13 cellular contexts compared by ENCODE assay signal in the genomic region with DNA sequence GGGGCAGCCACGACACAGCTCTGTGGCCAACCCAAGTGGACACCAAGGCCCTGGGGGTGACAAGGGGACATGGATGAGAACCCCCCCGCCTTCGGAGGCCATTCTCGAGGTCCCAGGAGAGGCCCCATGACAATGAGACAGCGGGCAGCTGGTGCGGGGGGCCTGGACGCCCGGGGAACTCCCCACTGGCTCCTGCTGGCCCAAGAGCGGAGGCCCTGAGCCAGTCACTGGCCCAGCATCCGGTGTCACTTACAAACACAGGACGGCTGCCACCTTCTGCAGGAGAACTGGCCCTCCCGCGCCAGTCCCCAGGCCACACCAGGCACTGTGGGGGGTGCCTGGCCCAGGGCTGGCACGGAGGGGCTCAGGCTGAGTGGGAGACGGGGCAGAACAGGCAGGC. TPM values are rescaled to one million over a fixed set of nuclear protein-coding genes. Genes with fewer than 3 reads are reported as not detected.
DNase-seq lines count a peak whose midpoint lies in the region; ATAC-seq and TF ChIP-seq lines count a peak whose summit lies in the region.
"Had no signal": no experiment of that assay in that cellular context is flagged by ENCODE, and none has a peak within 500 bp of the region (broad histone marks: within the 10 kb centered on the region; RNA-seq: fewer than 3 reads in every experiment).

No MANE protein-coding gene starts in this region.

- H3K4me3 ChIP-seq in RWPE2 (ENCODE audit: severe bottlenecking): no peak overlapping the region
- H3K4me3 ChIP-seq in endodermal cell (ENCODE audit: low read length): no peak overlapping the region
- no peak overlapping the region for H3K4me3 ChIP-seq in thymus (ENCODE audit: low read length)

- H3K27ac ChIP-seq in RWPE2 (ENCODE audit: poor library complexity, severe bottlenecking) (peak overlapping the region; percentile 97), endodermal cell (ENCODE audit: low read depth, low read length) (no peak overlapping the region), thymus (ENCODE audit: low read depth) (peak overlapping the region; percentile 66)

- H3K9me3 Mint-ChIP-seq in endodermal cell (peaks cover 4% of the 10 kb centered on the region), nephron progenitor cell (no peaks in the 10 kb centered on the region)
- H3K9me3 Mint-ChIP-seq in activated CD4-positive, alpha-beta T cell treated with anti-CD3 and anti-CD28 coated beads, Interleukin-2, amount 10 ng/mL, durations not matched to agents 7 days and 5 days: no peaks in the 10 kb centered on the region
- no peaks in the 10 kb centered on the region for H3K9me3 Mint-ChIP-seq in activated T-helper 17 cell treated with anti-CD3 and anti-CD28 coated beads, Interleukin-2, amount 50 U/mL, for 72 hours
- H3K9me3 Mint-ChIP-seq: CD8-positive, alpha-beta memory T cell; stimulated activated naive B cell treated with anti-CD40 and anti-IgM and Interleukin-4, amounts not matched to agents 10 μg/mL and 1 μg/mL and 100 μg/mL, for 72 hours had no signal

- H3K9me3 ChIP-seq in RWPE2 (ENCODE audit: severe bottlenecking): no peaks in the 10 kb centered on the region
- no peaks in the 10 kb centered on the region for H3K9me3 ChIP-seq in endodermal cell (ENCODE audit: control insufficient read depth, low read length)
- no peaks in the 10 kb centered on the region for H3K9me3 ChIP-seq in thymus (ENCODE audit: control insufficient read depth)

- H3K36me3 ChIP-seq in RWPE2 (ENCODE audit: low read depth) (peaks cover 24% of the 10 kb centered on the region; the same call in 1 of the 2 replicates), endodermal cell (ENCODE audit: control insufficient read depth, insufficient read depth, low read length) (peaks cover 5% of the 10 kb centered on the region), thymus (ENCODE audit: control insufficient read depth, insufficient read depth) (peaks cover 30% of the 10 kb centered on the region)

- no peak for ATAC-seq in RWPE2 (ENCODE audit: low read depth)
- ATAC-seq in activated T-helper 17 cell treated with anti-CD3 and anti-CD28 coated beads, Interleukin-2, amount 50 U/mL, for 72 hours (replicated peaks): no peak
- ATAC-seq: activated CD8-positive, alpha-beta memory T cell treated with anti-CD3 and anti-CD28 coated beads, Interleukin-2, amount 10 ng/mL, durations not matched to agents 7 days and 5 days; stimulated activated naive B cell treated with anti-CD40 and anti-IgM and Interleukin-4, amounts not matched to agents 10 μg/mL and 1 μg/mL and 100 μg/mL, for 72 hours had no signal

- peaks cover 18% of the 10 kb centered on the region for H3K36me3 Mint-ChIP-seq in endodermal cell (ENCODE audit: low read depth)
- H3K36me3 Mint-ChIP-seq in nephron progenitor cell (ENCODE audit: low read depth): peaks cover 18% of the 10 kb centered on the region
- H3K36me3 Mint-ChIP-seq in activated CD4-positive, alpha-beta T cell treated with anti-CD3 and anti-CD28 coated beads, Interleukin-2, amount 10 ng/mL, durations not matched to agents 7 days and 5 days (ENCODE audit: low read depth): peaks cover 5% of the 10 kb centered on the region
- no peaks in the 10 kb centered on the region for H3K36me3 Mint-ChIP-seq in activated T-helper 17 cell treated with anti-CD3 and anti-CD28 coated beads, Interleukin-2, amount 50 U/mL, for 72 hours (ENCODE audit: low read depth)

- DNase-seq in RWPE2 (ENCODE audit: low spot score) (no peak), endodermal cell (no peak), nephron progenitor cell (no peak), GDM1 (lab: John Stamatoyannopoulos, UW) (no peak), Ammon's horn (ENCODE audit: low spot score) (no peak)
- DNase-seq in activated CD4-positive, alpha-beta T cell treated with anti-CD3 and anti-CD28 coated beads, Interleukin-2, amount 10 ng/mL, durations not matched to agents 7 days and 5 days: no peak
- DNase-seq: activated CD8-positive, alpha-beta memory T cell treated with anti-CD3 and anti-CD28 coated beads, Interleukin-2, amount 10 ng/mL, durations not matched to agents 7 days and 5 days; CD8-positive, alpha-beta memory T cell; NCI-H510A; stimulated activated CD4-positive, alpha-beta T cell treated with anti-CD3 and anti-CD28 coated beads, Interleukin-2, amount 100 ng/mL, for 48 hours; stimulated activated naive B cell treated with anti-CD40 and anti-IgM and Interleukin-4, amounts not matched to agents 10 μg/mL and 1 μg/mL and 100 μg/mL, for 72 hours had no signal

- H3K4me1 Mint-ChIP-seq in endodermal cell (peaks cover 26% of the 10 kb centered on the region), nephron progenitor cell (peaks cover 62% of the 10 kb centered on the region)
- H3K4me1 Mint-ChIP-seq in activated CD4-positive, alpha-beta T cell treated with anti-CD3 and anti-CD28 coated beads, Interleukin-2, amount 10 ng/mL, durations not matched to agents 7 days and 5 days: peaks cover 7% of the 10 kb centered on the region
- H3K4me1 Mint-ChIP-seq in activated T-helper 17 cell treated with anti-CD3 and anti-CD28 coated beads, Interleukin-2, amount 50 U/mL, for 72 hours: peaks cover under 1% of the 10 kb centered on the region
- H3K4me1 Mint-ChIP-seq: activated CD8-positive, alpha-beta memory T cell treated with anti-CD3 and anti-CD28 coated beads, Interleukin-2, amount 10 ng/mL, durations not matched to agents 7 days and 5 days had no signal

- H3K27me3 ChIP-seq in RWPE2 (ENCODE audit: insufficient read depth, poor library complexity, severe bottlenecking): no peaks in the 10 kb centered on the region
- no peaks in the 10 kb centered on the region for H3K27me3 ChIP-seq in endodermal cell (ENCODE audit: control insufficient read depth, insufficient read depth, low read length, poor library complexity, severe bottlenecking)
- H3K27me3 ChIP-seq in thymus (ENCODE audit: control insufficient read depth, insufficient read depth): no peaks in the 10 kb centered on the region

- CTCF ChIA-PET in activated CD4-positive, alpha-beta T cell treated with anti-CD3 and anti-CD28 coated beads, Interleukin-2, amount 10 ng/mL, durations not matched to agents 7 days and 5 days (lab: Charles Lee): interaction anchor here (0.6 kb wide), 1 partner anchor 25 kb away, joined by 4 read pairs; no protein-coding TSS in a partner anchor

- H3K27me3 Mint-ChIP-seq in endodermal cell (ENCODE audit: insufficient read depth) (no peaks in the 10 kb centered on the region), nephron progenitor cell (ENCODE audit: low read depth, poor library complexity) (peaks cover 9% of the 10 kb centered on the region)
- H3K27me3 Mint-ChIP-seq in activated CD4-positive, alpha-beta T cell treated with anti-CD3 and anti-CD28 coated beads, Interleukin-2, amount 10 ng/mL, durations not matched to agents 7 days and 5 days: no peaks in the 10 kb centered on the region
- H3K27me3 Mint-ChIP-seq in activated T-helper 17 cell treated with anti-CD3 and anti-CD28 coated beads, Interleukin-2, amount 50 U/mL, for 72 hours: no peaks in the 10 kb centered on the region
- H3K27me3 Mint-ChIP-seq: activated CD8-positive, alpha-beta memory T cell treated with anti-CD3 and anti-CD28 coated beads, Interleukin-2, amount 10 ng/mL, durations not matched to agents 7 days and 5 days; CD8-positive, alpha-beta memory T cell; stimulated activated naive B cell treated with anti-CD40 and anti-IgM and Interleukin-4, amounts not matched to agents 10 μg/mL and 1 μg/mL and 100 μg/mL, for 72 hours had no signal

- H3K27ac Mint-ChIP-seq in endodermal cell: peak overlapping the region; percentile 87
- H3K27ac Mint-ChIP-seq in nephron progenitor cell: peak overlapping the region; percentile 70
- no peak overlapping the region for H3K27ac Mint-ChIP-seq in activated CD4-positive, alpha-beta T cell treated with anti-CD3 and anti-CD28 coated beads, Interleukin-2, amount 10 ng/mL, durations not matched to agents 7 days and 5 days
- no peak overlapping the region for H3K27ac Mint-ChIP-seq in activated T-helper 17 cell treated with anti-CD3 and anti-CD28 coated beads, Interleukin-2, amount 50 U/mL, for 72 hours
- H3K27ac Mint-ChIP-seq: activated CD8-positive, alpha-beta memory T cell treated with anti-CD3 and anti-CD28 coated beads, Interleukin-2, amount 10 ng/mL, durations not matched to agents 7 days and 5 days; stimulated activated naive B cell treated with anti-CD40 and anti-IgM and Interleukin-4, amounts not matched to agents 10 μg/mL and 1 μg/mL and 100 μg/mL, for 72 hours had no signal

- POLR2A ChIA-PET in activated CD4-positive, alpha-beta T cell treated with anti-CD3 and anti-CD28 coated beads, Interleukin-2, amount 10 ng/mL, durations not matched to agents 7 days and 5 days (lab: Charles Lee): no interaction called here

- 92 to 93% methylated on average over 8 to 15 of the region's 15 CpGs for WGBS in endodermal cell (ENCODE audit: insufficient coverage in 1 of 2, insufficient read length in 1 of 2), 2 experiments
- 93% methylated on average over 15 of the region's 15 CpGs for WGBS in thymus

- TF ChIP-seq CTCF in RWPE2 (IDR thresholded peaks at IDR 0.05; ENCODE audit: poor library complexity, severe bottlenecking): no peak
- no peak for TF ChIP-seq CTCF in endodermal cell (conservative IDR thresholded peaks at IDR 0.05)
- no peak for TF ChIP-seq CTCF in nephron progenitor cell (IDR thresholded peaks at IDR 0.05)

- H3K9ac ChIP-seq in endodermal cell (ENCODE audit: extremely low read depth, low read length, poor library complexity, severe bottlenecking): no peak overlapping the region

- H3K4me3 Mint-ChIP-seq in endodermal cell: no peak overlapping the region
- no peak overlapping the region for H3K4me3 Mint-ChIP-seq in nephron progenitor cell
- no peak overlapping the region for H3K4me3 Mint-ChIP-seq in activated CD4-positive, alpha-beta T cell treated with anti-CD3 and anti-CD28 coated beads, Interleukin-2, amount 10 ng/mL, durations not matched to agents 7 days and 5 days
- H3K4me3 Mint-ChIP-seq in activated T-helper 17 cell treated with anti-CD3 and anti-CD28 coated beads, Interleukin-2, amount 50 U/mL, for 72 hours: no peak overlapping the region
- H3K4me3 Mint-ChIP-seq: activated CD8-positive, alpha-beta memory T cell treated with anti-CD3 and anti-CD28 coated beads, Interleukin-2, amount 10 ng/mL, durations not matched to agents 7 days and 5 days; CD8-positive, alpha-beta memory T cell; stimulated activated naive B cell treated with anti-CD40 and anti-IgM and Interleukin-4, amounts not matched to agents 10 μg/mL and 1 μg/mL and 100 μg/mL, for 72 hours had no signal

- peaks cover 47% of the 10 kb centered on the region for H3K4me1 ChIP-seq in RWPE2 (ENCODE audit: insufficient read depth, poor library complexity, severe bottlenecking)
- peaks cover 8% of the 10 kb centered on the region for H3K4me1 ChIP-seq in endodermal cell (ENCODE audit: control insufficient read depth, insufficient read depth, low read length)
- peaks cover 20% of the 10 kb centered on the region for H3K4me1 ChIP-seq in thymus (ENCODE audit: control insufficient read depth, insufficient read depth, low read length)

RNA-seq across cellular contexts. Expression of a gene that starts 51.4 kb away (rescaled TPM):
- 100 to 1,000 TPM; 185 to 207 TPM for total RNA-seq in endodermal cell
- polyA plus RNA-seq in endodermal cell (2013, experiment 1 of 2): 112 TPM
- 110 TPM for polyA plus RNA-seq in endodermal cell (2013, experiment 2 of 2)
- polyA plus RNA-seq in thymus: 48.2 TPM
- 100 to 1,000 TPM in 1 of 2 experiments, 10 to 100 TPM in 1; 96.4 to 102 TPM for total RNA-seq in activated CD4-positive, alpha-beta T cell treated with anti-CD3 and anti-CD28 coated beads, Interleukin-2, amount 10 ng/mL, durations not matched to agents 7 days and 5 days
- 10 to 100 TPM; 72.8 to 87.8 TPM for total RNA-seq in activated T-helper 17 cell treated with anti-CD3 and anti-CD28 coated beads, Interleukin-2, amount 50 U/mL, for 72 hours

Comparison
In these comparisons a context has a peak if more than half of its experiments do, and no peak if none do; other contexts are left out.
1. H3K27ac Mint-ChIP-seq: peak in endodermal cell (single experiment) and nephron progenitor cell (single experiment); none in activated CD4-positive, alpha-beta T cell treated with anti-CD3 and anti-CD28 coated beads, Interleukin-2, amount 10 ng/mL, durations not matched to agents 7 days and 5 days (single experiment) and activated T-helper 17 cell treated with anti-CD3 and anti-CD28 coated beads, Interleukin-2, amount 50 U/mL, for 72 hours (single experiment).